ENCODE assay signal across 10 cellular contexts in the genomic region with DNA sequence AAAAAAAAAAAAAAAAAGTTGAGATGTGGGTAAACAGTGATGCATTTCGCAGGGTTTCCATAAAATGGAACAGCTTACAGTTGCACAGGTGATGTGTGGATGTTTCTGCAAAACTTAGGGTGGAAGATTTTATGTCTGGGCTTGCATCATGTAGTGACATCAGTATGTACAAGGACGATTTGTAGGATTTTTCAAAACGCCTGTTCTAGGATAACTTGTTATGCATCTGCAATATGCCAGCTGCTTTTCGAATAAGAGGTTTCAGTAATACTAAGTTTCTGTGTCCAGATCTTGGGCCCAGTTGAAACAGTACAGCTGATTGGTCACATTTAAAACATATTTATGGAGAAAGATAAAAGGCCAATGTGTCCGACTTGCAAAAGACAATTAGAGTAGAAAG. TPM values are rescaled to one million over a fixed set of nuclear protein-coding genes. Genes with fewer than 3 reads are reported as not detected.
A peak's percentile ranks its signal among the peaks of the same experiment; 100 is the strongest.
DNase-seq lines count a peak whose midpoint lies in the region; ATAC-seq, FAIRE-seq and TF ChIP-seq lines count a peak whose summit lies in the region.
"Had no signal": no experiment of that assay in that cellular context is flagged by ENCODE, and none has a peak within 500 bp of the region (broad histone marks: within the 10 kb centered on the region; RNA-seq: fewer than 3 reads in every experiment).

No MANE protein-coding gene starts in this region.

- H3K27me3 ChIP-seq in duodenal mucosa (ENCODE audit: control insufficient read depth in 1 of 2, insufficient read depth in 2 of 2, low read length in 2 of 2) = no peaks in the 10 kb centered on the region
- H3K27me3 ChIP-seq in pancreas = no peaks in the 10 kb centered on the region

- no peaks in the 10 kb centered on the region for H3K36me3 Mint-ChIP-seq in natural killer cell treated with Interleukin-12 subunit alpha and Interleukin-12 subunit beta and Interleukin-15 and Interleukin-18, amount 100 ng/mL, for 72 hours

- WGBS in pancreas, 2 donors = 1 to 4% methylated on average over 5 of the region's 5 CpGs

- FAIRE-seq in pancreas (lab: Jason Lieb, UNC) = no peak
- FAIRE-seq: colon, G401.6 had no signal

- H3K4me3 ChIP-seq in duodenal mucosa (ENCODE audit: low read depth in 1 of 2, low read length in 2 of 2) (peak overlapping the region; percentile 89 to 93), pancreas (peak overlapping the region in 2 of 4 donors; percentile 71 to 80)

- H3K27ac ChIP-seq in duodenal mucosa (ENCODE audit: low read depth, low read length) = no peak overlapping the region
- no peak overlapping the region for H3K27ac ChIP-seq in pancreas

- DNase-seq in NCI-H345 treated with DMSO at 0.1 percent for 48 hours (lab: John Stamatoyannopoulos, UW; ENCODE audit: unreplicated experiment) (peak; percentile 5), NCI-H345 (lab: John Stamatoyannopoulos, UW) (no peak), NCI-H69 (lab: John Stamatoyannopoulos, UW) (peak; percentile 23), pancreas (no peak)
- no peak for DNase-seq in natural killer cell treated with Interleukin-12 subunit alpha and Interleukin-12 subunit beta and Interleukin-15 and Interleukin-18, amount 100 ng/mL, for 72 hours (ENCODE audit: low spot score)

- H3K36me3 ChIP-seq in duodenal mucosa (ENCODE audit: control insufficient read depth in 1 of 2, insufficient read depth in 2 of 2, low read length in 2 of 2) (no peaks in the 10 kb centered on the region), pancreas (no peaks in the 10 kb centered on the region)

- peak overlapping the region; percentile 87 to 92 for H3K9ac ChIP-seq in duodenal mucosa (ENCODE audit: low read depth in 1 of 2, low read length in 2 of 2)

- H3K9me3 ChIP-seq in duodenal mucosa (ENCODE audit: control insufficient read depth in 1 of 2, low read length in 2 of 2) (no peaks in the 10 kb centered on the region), pancreas (no peaks in the 10 kb centered on the region)

- peak overlapping the region; percentile 16 to 48 for H3K27ac Mint-ChIP-seq in natural killer cell treated with Interleukin-12 subunit alpha and Interleukin-12 subunit beta and Interleukin-15 and Interleukin-18, amount 100 ng/mL, for 72 hours

- TF ChIP-seq CTCF in pancreas (IDR thresholded peaks at IDR 0.05) = no peak

- no peak for ATAC-seq in natural killer cell treated with Interleukin-12 subunit alpha and Interleukin-12 subunit beta and Interleukin-15 and Interleukin-18, amount 100 ng/mL, for 72 hours
- ATAC-seq in GM21367 (IDR thresholded peaks at IDR 0.05; ENCODE audit: unreplicated experiment) = no peak
- ATAC-seq in GM21447 (IDR thresholded peaks at IDR 0.05; ENCODE audit: unreplicated experiment) = no peak
- no peak for ATAC-seq in pancreas

- H3K4me1 ChIP-seq in duodenal mucosa (ENCODE audit: control insufficient read depth in 1 of 2, insufficient read depth in 2 of 2, low read length in 2 of 2) (peaks cover 4 to 25% of the 10 kb centered on the region in 2 donors), pancreas (peaks cover 6 to 27% (median 18%) of the 10 kb centered on the region in 3 donors)

- H3K9me3 Mint-ChIP-seq in natural killer cell treated with Interleukin-12 subunit alpha and Interleukin-12 subunit beta and Interleukin-15 and Interleukin-18, amount 100 ng/mL, for 72 hours = no peaks in the 10 kb centered on the region

- peak overlapping the region; percentile 83 for H3K4me3 Mint-ChIP-seq in natural killer cell treated with Interleukin-12 subunit alpha and Interleukin-12 subunit beta and Interleukin-15 and Interleukin-18, amount 100 ng/mL, for 72 hours

- intact Hi-C loops in pancreas (cut with DNase I) = no loop called here

- peaks cover 31 to 50% of the 10 kb centered on the region in 2 donors for H3K4me1 Mint-ChIP-seq in natural killer cell treated with Interleukin-12 subunit alpha and Interleukin-12 subunit beta and Interleukin-15 and Interleukin-18, amount 100 ng/mL, for 72 hours (ENCODE audit: low read depth in 2 of 2)

- no peaks in the 10 kb centered on the region for H3K27me3 Mint-ChIP-seq in natural killer cell treated with Interleukin-12 subunit alpha and Interleukin-12 subunit beta and Interleukin-15 and Interleukin-18, amount 100 ng/mL, for 72 hours

RNA-seq across cellular contexts. Expression of a gene that starts 1.2 kb away (rescaled TPM):
- 10 to 100 TPM; 56.5 to 80.8 TPM for total RNA-seq in natural killer cell treated with Interleukin-12 subunit alpha and Interleukin-12 subunit beta and Interleukin-15 and Interleukin-18, amount 100 ng/mL, for 72 hours
- total RNA-seq in pancreas = 10 to 100 TPM; 11.7 to 18.7 (median 14.1) TPM
- polyA plus RNA-seq in pancreas = 1 to 10 TPM; 4.4 to 5.4 TPM

Comparison
In these comparisons a context has a peak if more than half of its experiments do, and no peak if none do; other contexts are left out.
1. DNase-seq: peak in NCI-H345 treated with DMSO at 0.1 percent for 48 hours (single experiment) and NCI-H69 (single experiment); none in NCI-H345 (single experiment), natural killer cell treated with Interleukin-12 subunit alpha and Interleukin-12 subunit beta and Interleukin-15 and Interleukin-18, amount 100 ng/mL, for 72 hours (single experiment) and pancreas (0 of 6).